8 cellular contexts compared by ENCODE assay signal in genomic region chr17:79042421-79043190, GRCh38. TPM values are rescaled to one million over a fixed set of nuclear protein-coding genes. Genes with fewer than 3 reads are reported as not detected.
A peak's percentile ranks its signal among the peaks of the same experiment; 100 is the strongest.
DNase-seq lines count a peak whose midpoint lies in the region; ATAC-seq, FAIRE-seq and TF ChIP-seq lines count a peak whose summit lies in the region.

No MANE protein-coding gene starts in this region.

- TF ChIP-seq EP300 in A549 (IDR thresholded peaks at IDR 0.05) = no peak

- FAIRE-seq in A549 (lab: Jason Lieb, UNC) (peak; percentile 73), RCC 7860 (lab: Jason Lieb, UNC) (no peak)

- H3K9me3 ChIP-seq in A549 (no peaks in the 10 kb centered on the region), aorta (ENCODE audit: control insufficient read depth, low read length) (no peaks in the 10 kb centered on the region)

- TF ChIP-seq POLR2A in A549 (IDR thresholded peaks at IDR 0.05; ENCODE audit: low read length) = no peak

- peak; percentile 80 to 84 for TF ChIP-seq RAD21 in A549 (conservative IDR thresholded peaks at IDR 0.05 in 1 of 2, IDR thresholded peaks at IDR 0.05 in 1 of 2)

- CTCF ChIA-PET in A549 (lab: Yijun Ruan, JAX) = interaction anchor here (0.7 to 18.2 kb wide), 27 partner anchors 9 to 360 kb away, joined by 3 to 376 read pairs (median 4); partner anchors contain the start of genes CANT1 and ENGASE

- DNase-seq in A549 (ENCODE audit: low read depth in 1 of 2, low spot score in 1 of 2) (peak; percentile 77 to 93), GM20000 (ENCODE audit: low spot score) (peak; percentile 67), RCC 7860 (ENCODE audit: low spot score) (peak; percentile 35), fibroblast of villous mesenchyme (ENCODE audit: low read depth) (peak; percentile 68), progenitor cell of endocrine pancreas (ENCODE audit: low spot score, unreplicated experiment) (no peak), aorta (peak; percentile 80 to 91)
- DNase-seq in activated T-helper 1 cell treated with anti-CD3 and anti-CD28 coated beads, Interleukin-12 subunit alpha, Interleukin-12 subunit beta, Interleukin-2, Interleukin-4 antibody, amounts not matched to agents 30 ng/mL and 10 ng/mL and 1 ng/mL, durations not matched to agents 14 hours and 24 hours and 36 hours (ENCODE audit: low spot score) = peak; percentile 17

- H3K36me3 Mint-ChIP-seq in activated T-helper 1 cell treated with anti-CD3 and anti-CD28 coated beads, Interleukin-12 subunit alpha, Interleukin-12 subunit beta, Interleukin-2, Interleukin-4 antibody, amounts not matched to agents 30 ng/mL and 10 ng/mL and 1 ng/mL, durations not matched to agents 14 hours and 24 hours and 36 hours (ENCODE audit: low read depth) = no peaks in the 10 kb centered on the region
- H3K36me3 Mint-ChIP-seq in progenitor cell of endocrine pancreas (ENCODE audit: insufficient read depth) = no peaks in the 10 kb centered on the region

- no peak overlapping the region for H3K27ac Mint-ChIP-seq in activated T-helper 1 cell treated with anti-CD3 and anti-CD28 coated beads, Interleukin-12 subunit alpha, Interleukin-12 subunit beta, Interleukin-2, Interleukin-4 antibody, amounts not matched to agents 30 ng/mL and 10 ng/mL and 1 ng/mL, durations not matched to agents 14 hours and 24 hours and 36 hours
- H3K27ac Mint-ChIP-seq in progenitor cell of endocrine pancreas = no peak overlapping the region

- H3K4me3 Mint-ChIP-seq in activated T-helper 1 cell treated with anti-CD3 and anti-CD28 coated beads, Interleukin-12 subunit alpha, Interleukin-12 subunit beta, Interleukin-2, Interleukin-4 antibody, amounts not matched to agents 30 ng/mL and 10 ng/mL and 1 ng/mL, durations not matched to agents 14 hours and 24 hours and 36 hours = no peak overlapping the region
- no peak overlapping the region for H3K4me3 Mint-ChIP-seq in progenitor cell of endocrine pancreas (ENCODE audit: low read depth)

- H3K27ac ChIP-seq in A549 (peak overlapping the region; percentile 29 to 70; a peak in 5 of 6 replicates), aorta (ENCODE audit: low read depth in 1 of 2, low read length in 2 of 2) (no peak overlapping the region)

- H3K4me3 ChIP-seq in A549 (no peak overlapping the region), fibroblast of villous mesenchyme (ENCODE audit: low read depth, low read length) (no peak overlapping the region), aorta (ENCODE audit: low read length in 2 of 2) (no peak overlapping the region)

- peak; percentile 91 for TF ChIP-seq CTCF in A549 (IDR thresholded peaks at IDR 0.05)
- peak; percentile 64 for TF ChIP-seq CTCF in GM20000 (IDR thresholded peaks at IDR 0.05; ENCODE audit: extremely low read depth, missing control alignments)
- peak; percentile 95 for TF ChIP-seq CTCF in fibroblast of villous mesenchyme (IDR thresholded peaks at IDR 0.05; ENCODE audit: insufficient read depth, low read depth, low read length)
- peak; percentile 60 for TF ChIP-seq CTCF in progenitor cell of endocrine pancreas (IDR thresholded peaks at IDR 0.05; ENCODE audit: unreplicated experiment)

- peaks cover 0 to under 1% of the 10 kb centered on the region in 2 donors for H3K36me3 ChIP-seq in aorta (ENCODE audit: control insufficient read depth in 1 of 2, insufficient read depth in 2 of 2, low read length in 1 of 2)

- intact Hi-C loops in activated T-helper 1 cell treated with anti-CD3 and anti-CD28 coated beads, Interleukin-12 subunit alpha, Interleukin-12 subunit beta, Interleukin-2, Interleukin-4 antibody, amounts not matched to agents 30 ng/mL and 10 ng/mL and 1 ng/mL, durations not matched to agents 14 hours and 24 hours and 36 hours (cut with micrococcal nuclease) = no loop called here
- intact Hi-C loops in aorta (cut with DNase I) = no loop called here

- 48% methylated on average over 13 of the region's 13 CpGs for WGBS in A549 (ENCODE audit: missing lambda C conversion rate)
- 65 to 67% methylated on average over 13 of the region's 13 CpGs for WGBS in aorta, 2 donors

- no peaks in the 10 kb centered on the region for H3K27me3 Mint-ChIP-seq in activated T-helper 1 cell treated with anti-CD3 and anti-CD28 coated beads, Interleukin-12 subunit alpha, Interleukin-12 subunit beta, Interleukin-2, Interleukin-4 antibody, amounts not matched to agents 30 ng/mL and 10 ng/mL and 1 ng/mL, durations not matched to agents 14 hours and 24 hours and 36 hours (ENCODE audit: insufficient read depth)
- peaks cover 25% of the 10 kb centered on the region for H3K27me3 Mint-ChIP-seq in progenitor cell of endocrine pancreas

- no peaks in the 10 kb centered on the region for H3K9me3 Mint-ChIP-seq in activated T-helper 1 cell treated with anti-CD3 and anti-CD28 coated beads, Interleukin-12 subunit alpha, Interleukin-12 subunit beta, Interleukin-2, Interleukin-4 antibody, amounts not matched to agents 30 ng/mL and 10 ng/mL and 1 ng/mL, durations not matched to agents 14 hours and 24 hours and 36 hours
- H3K9me3 Mint-ChIP-seq in progenitor cell of endocrine pancreas (ENCODE audit: low read depth) = no peaks in the 10 kb centered on the region

- H3K4me1 ChIP-seq in A549 = peaks cover 36% of the 10 kb centered on the region
- no peaks in the 10 kb centered on the region for H3K4me1 ChIP-seq in aorta (ENCODE audit: control insufficient read depth in 1 of 2, insufficient read depth in 2 of 2, low read length in 2 of 2)

- H3K4me2 ChIP-seq in A549 = no peak overlapping the region

- no peaks in the 10 kb centered on the region for H3K4me1 Mint-ChIP-seq in activated T-helper 1 cell treated with anti-CD3 and anti-CD28 coated beads, Interleukin-12 subunit alpha, Interleukin-12 subunit beta, Interleukin-2, Interleukin-4 antibody, amounts not matched to agents 30 ng/mL and 10 ng/mL and 1 ng/mL, durations not matched to agents 14 hours and 24 hours and 36 hours (ENCODE audit: low read depth)
- H3K4me1 Mint-ChIP-seq in progenitor cell of endocrine pancreas (ENCODE audit: low read depth) = no peaks in the 10 kb centered on the region

- ATAC-seq in A549 (peak; percentile 49 to 84), aorta (ENCODE audit: low FRiP score) (no peak), GM19463 (IDR thresholded peaks at IDR 0.05; ENCODE audit: unreplicated experiment) (no peak)

- POLR2A ChIA-PET in A549 (lab: Yijun Ruan, JAX) = interaction anchor here (3.3 kb wide), 1 partner anchor 15 kb away, joined by 34 read pairs; no protein-coding TSS in a partner anchor

- H3K27me3 ChIP-seq in aorta (ENCODE audit: control insufficient read depth in 1 of 2, insufficient read depth in 2 of 2, low read length in 1 of 2) = no peaks in the 10 kb centered on the region

TF ChIP-seq in A549, 52 proteins besides CTCF, POLR2A, EP300 and RAD21:
- TF ChIP-seq SMC3 (IDR thresholded peaks at IDR 0.05) (peak; percentile 97), MAFK (IDR thresholded peaks at IDR 0.05; ENCODE audit: partially characterized antibody) (no peak)
TF ChIP-seq in A549: peak in this region for 1.

RNA-seq across cellular contexts. Expression of gene C1QTNF1, which starts 18.6 kb away (rescaled TPM):
- 10.2 and 13.2 TPM in 2 replicates for polyA plus RNA-seq in A549 (2011; rRNA removed)
- polyA plus RNA-seq in A549 (2012; cell fraction: cytosol; rRNA removed) = 5.2 and 8.3 TPM in 2 replicates
- polyA plus RNA-seq in A549 (2012; cell fraction: nucleus; rRNA removed) = 15.4 and 16.1 TPM in 2 replicates
- 26.1 to 27.8 TPM (median 27.3 TPM) in 3 replicates for polyA plus RNA-seq in A549 (2017; fragmentation: RNase III; extraction: RNeasy Plus Mini Kit Qiagen cat#74134 plus additional on column Dnase treatment)
- 12.9 and 13.3 TPM in 2 replicates for polyA minus RNA-seq in A549 (2011; rRNA and poly(A)+ RNA removed)
- not detected in 2 replicates for total RNA-seq in activated T-helper 1 cell treated with anti-CD3 and anti-CD28 coated beads, Interleukin-12 subunit alpha, Interleukin-12 subunit beta, Interleukin-2, Interleukin-4 antibody, amounts not matched to agents 30 ng/mL and 10 ng/mL and 1 ng/mL, durations not matched to agents 14 hours and 24 hours and 36 hours
- 28.3 and 63.5 TPM in 2 replicates for total RNA-seq in fibroblast of villous mesenchyme
- 0.67 and 2.0 TPM in 2 replicates for total RNA-seq in progenitor cell of endocrine pancreas
- total RNA-seq in aorta = 100 to 1,000 TPM; 157 to 439 TPM
- polyA plus RNA-seq in aorta = 100 to 1,000 TPM in 1 of 2 donors, 10 to 100 TPM in 1; 98.8 to 361 TPM

RNA-seq across cellular contexts. Expression of gene ENGASE, which starts 32.0 kb away (rescaled TPM):
- polyA plus RNA-seq in A549 (2011; rRNA removed) = 11.5 and 13.4 TPM in 2 replicates
- 20.8 and 25.0 TPM in 2 replicates for polyA plus RNA-seq in A549 (2012; cell fraction: cytosol; rRNA removed)
- polyA plus RNA-seq in A549 (2012; cell fraction: nucleus; rRNA removed) = 232 and 242 TPM in 2 replicates
- 33.8 to 41.7 TPM (median 38.0 TPM) in 3 replicates for polyA plus RNA-seq in A549 (2017; fragmentation: RNase III; extraction: RNeasy Plus Mini Kit Qiagen cat#74134 plus additional on column Dnase treatment)
- polyA minus RNA-seq in A549 (2011; rRNA and poly(A)+ RNA removed) = 17.5 and 25.8 TPM in 2 replicates
- total RNA-seq in activated T-helper 1 cell treated with anti-CD3 and anti-CD28 coated beads, Interleukin-12 subunit alpha, Interleukin-12 subunit beta, Interleukin-2, Interleukin-4 antibody, amounts not matched to agents 30 ng/mL and 10 ng/mL and 1 ng/mL, durations not matched to agents 14 hours and 24 hours and 36 hours = 46.1 and 46.6 TPM in 2 replicates
- 9.0 and 11.2 TPM in 2 replicates for total RNA-seq in fibroblast of villous mesenchyme
- total RNA-seq in progenitor cell of endocrine pancreas = 50.9 and 52.4 TPM in 2 replicates
- total RNA-seq in aorta = 10 to 100 TPM; 42.9 to 60.3 TPM
- polyA plus RNA-seq in aorta = 10 to 100 TPM in 1 of 2 donors, 1 to 10 TPM in 1; 7.0 to 60.5 TPM

RNA-seq across cellular contexts. Expression of gene CANT1, which starts 33.0 kb away (rescaled TPM):
- polyA plus RNA-seq in A549 (2011; rRNA removed) (65.5 and 70.0 TPM in 2 replicates), A549 (2017; fragmentation: RNase III; extraction: RNeasy Plus Mini Kit Qiagen cat#74134 plus additional on column Dnase treatment) (63.4 to 67.6 TPM (median 66.8 TPM) in 3 replicates), aorta (10 to 100 TPM; 11.0 to 14.5 TPM)
- 73.1 and 91.1 TPM in 2 replicates for polyA plus RNA-seq in A549 (2012; cell fraction: cytosol; rRNA removed)
- polyA plus RNA-seq in A549 (2012; cell fraction: nucleus; rRNA removed) = 73.9 and 106 TPM in 2 replicates
- 66.6 and 67.2 TPM in 2 replicates for polyA minus RNA-seq in A549 (2011; rRNA and poly(A)+ RNA removed)
- total RNA-seq in activated T-helper 1 cell treated with anti-CD3 and anti-CD28 coated beads, Interleukin-12 subunit alpha, Interleukin-12 subunit beta, Interleukin-2, Interleukin-4 antibody, amounts not matched to agents 30 ng/mL and 10 ng/mL and 1 ng/mL, durations not matched to agents 14 hours and 24 hours and 36 hours = 54.7 and 57.3 TPM in 2 replicates
- total RNA-seq in fibroblast of villous mesenchyme (49.6 and 63.9 TPM in 2 replicates), progenitor cell of endocrine pancreas (59.0 and 66.3 TPM in 2 replicates), aorta (10 to 100 TPM; 37.5 to 45.5 TPM)

Comparison
In these comparisons a context has a peak if more than half of its experiments do, and no peak if none do; other contexts are left out.
1. ATAC-seq: peak in A549 (2 of 2); none in aorta (single experiment) and GM19463 (single experiment).
2. H3K27ac ChIP-seq: peak in A549 (2 of 2); none in aorta (0 of 2).
3. Peak in every context shown above with its lines, with median percentiles within 50 percentile points of each other: CTCF ChIP-seq.